Comparison of ENCODE assay signal across 8 cellular contexts in the genomic region with DNA sequence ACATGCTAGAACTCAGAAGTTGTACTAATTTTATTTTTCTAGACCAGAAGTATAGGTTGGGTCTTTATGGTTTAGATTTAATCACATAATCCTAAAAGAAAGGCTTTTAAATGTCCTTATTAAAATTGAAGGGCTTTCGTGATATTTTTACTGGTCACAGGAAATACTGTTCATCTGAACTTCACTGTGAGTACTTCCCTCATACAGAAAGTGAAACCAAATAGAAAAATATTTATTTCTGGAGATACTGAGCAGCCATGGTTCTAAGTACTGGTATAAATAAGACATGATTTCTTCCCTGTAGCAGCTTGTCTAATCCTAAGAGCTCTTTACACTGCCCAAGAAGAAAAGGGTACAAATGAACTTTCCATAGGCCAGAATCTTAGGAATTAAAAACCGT. TPM values are rescaled to one million over a fixed set of nuclear protein-coding genes. Genes with fewer than 3 reads are reported as not detected.
DNase-seq lines count a peak whose midpoint lies in the region; ATAC-seq, FAIRE-seq and TF ChIP-seq lines count a peak whose summit lies in the region.

No MANE protein-coding gene starts in this region.

- H3K27ac Mint-ChIP-seq in activated CD4-positive, alpha-beta T cell treated with anti-CD3 and anti-CD28 coated beads, Interleukin-2, amount 10 ng/mL, durations not matched to agents 24 days and 14 days = peak overlapping the region; percentile 93
- peak overlapping the region; percentile 94 for H3K27ac Mint-ChIP-seq in activated T-helper 1 cell treated with anti-CD3 and anti-CD28 coated beads, Interleukin-12 subunit alpha, Interleukin-12 subunit beta, Interleukin-2, Interleukin-4 antibody, amounts not matched to agents 30 ng/mL and 10 ng/mL and 1 ng/mL, durations not matched to agents 14 hours and 24 hours and 36 hours
- H3K27ac Mint-ChIP-seq in immature natural killer cell = peak overlapping the region; percentile 93 to 99 (median 96)

- H3K36me3 Mint-ChIP-seq in activated CD4-positive, alpha-beta T cell treated with anti-CD3 and anti-CD28 coated beads, Interleukin-2, amount 10 ng/mL, durations not matched to agents 24 days and 14 days (ENCODE audit: low read depth) = peaks cover 27% of the 10 kb centered on the region
- peaks cover 19% of the 10 kb centered on the region for H3K36me3 Mint-ChIP-seq in activated T-helper 1 cell treated with anti-CD3 and anti-CD28 coated beads, Interleukin-12 subunit alpha, Interleukin-12 subunit beta, Interleukin-2, Interleukin-4 antibody, amounts not matched to agents 30 ng/mL and 10 ng/mL and 1 ng/mL, durations not matched to agents 14 hours and 24 hours and 36 hours (ENCODE audit: low read depth)
- peaks cover 0 to 5% (median 3%) of the 10 kb centered on the region in 3 donors for H3K36me3 Mint-ChIP-seq in immature natural killer cell

- no peaks in the 10 kb centered on the region for H3K9me3 ChIP-seq in subcutaneous abdominal adipose tissue (ENCODE audit: control insufficient read depth in 5 of 5, low read length in 5 of 5)

- ATAC-seq in HG02938 (IDR thresholded peaks at IDR 0.05; ENCODE audit: unreplicated experiment) = no peak

- intact Hi-C loops in activated CD4-positive, alpha-beta T cell treated with anti-CD3 and anti-CD28 coated beads, Interleukin-2, amount 10 ng/mL, durations not matched to agents 24 days and 14 days (cut with micrococcal nuclease) = loop anchor here (1.0 to 10.0 kb wide), 8 partner anchors 8 to 694 kb away; partner anchors contain the start of genes ACKR2, ANO10, HIGD1A and POMGNT2
- intact Hi-C loops in activated T-helper 1 cell treated with anti-CD3 and anti-CD28 coated beads, Interleukin-12 subunit alpha, Interleukin-12 subunit beta, Interleukin-2, Interleukin-4 antibody, amounts not matched to agents 30 ng/mL and 10 ng/mL and 1 ng/mL, durations not matched to agents 14 hours and 24 hours and 36 hours (cut with micrococcal nuclease) = loop anchor here (1.0 to 10.0 kb wide), 9 partner anchors 8 to 1686 kb away; partner anchors contain the start of genes CCDC13, EXOSC7, HIGD1A and SEC22C

- H3K27ac ChIP-seq in HL-60 (replicated peaks) = peak overlapping the region; percentile 62
- H3K27ac ChIP-seq in subcutaneous abdominal adipose tissue (ENCODE audit: low read depth, low read length) = peak overlapping the region; percentile 96

- H3K27me3 ChIP-seq in HL-60 (ENCODE audit: insufficient read depth, poor library complexity, severe bottlenecking) (no peaks in the 10 kb centered on the region), subcutaneous abdominal adipose tissue (ENCODE audit: control insufficient read depth in 5 of 5, insufficient read depth in 4 of 5, low read length in 5 of 5) (no peaks in the 10 kb centered on the region)

- peaks cover 10 to 82% (median 69%) of the 10 kb centered on the region in 5 donors for H3K4me1 ChIP-seq in subcutaneous abdominal adipose tissue (ENCODE audit: control insufficient read depth in 5 of 5, insufficient read depth in 5 of 5, low read length in 5 of 5)

- H3K9ac ChIP-seq in subcutaneous abdominal adipose tissue (ENCODE audit: low read length in 5 of 5) = peak overlapping the region; percentile 63 to 94 (median 91)

- no peak for FAIRE-seq in D721Med (lab: Jason Lieb, UNC)

- H3K36me3 ChIP-seq in subcutaneous abdominal adipose tissue (ENCODE audit: control insufficient read depth in 5 of 5, insufficient read depth in 5 of 5, low read length in 5 of 5) = peaks cover 0 to 18% (median 5%) of the 10 kb centered on the region in 5 donors

- peak overlapping the region; percentile 94 for H3K4me3 Mint-ChIP-seq in activated CD4-positive, alpha-beta T cell treated with anti-CD3 and anti-CD28 coated beads, Interleukin-2, amount 10 ng/mL, durations not matched to agents 24 days and 14 days
- peak overlapping the region; percentile 98 for H3K4me3 Mint-ChIP-seq in activated T-helper 1 cell treated with anti-CD3 and anti-CD28 coated beads, Interleukin-12 subunit alpha, Interleukin-12 subunit beta, Interleukin-2, Interleukin-4 antibody, amounts not matched to agents 30 ng/mL and 10 ng/mL and 1 ng/mL, durations not matched to agents 14 hours and 24 hours and 36 hours
- H3K4me3 Mint-ChIP-seq in immature natural killer cell = peak overlapping the region; percentile 96 to 100 (median 97)

- peaks cover 55% of the 10 kb centered on the region for H3K4me1 Mint-ChIP-seq in activated CD4-positive, alpha-beta T cell treated with anti-CD3 and anti-CD28 coated beads, Interleukin-2, amount 10 ng/mL, durations not matched to agents 24 days and 14 days
- peaks cover 65% of the 10 kb centered on the region for H3K4me1 Mint-ChIP-seq in activated T-helper 1 cell treated with anti-CD3 and anti-CD28 coated beads, Interleukin-12 subunit alpha, Interleukin-12 subunit beta, Interleukin-2, Interleukin-4 antibody, amounts not matched to agents 30 ng/mL and 10 ng/mL and 1 ng/mL, durations not matched to agents 14 hours and 24 hours and 36 hours (ENCODE audit: low read depth)
- peaks cover 60 to 63% of the 10 kb centered on the region in 2 donors for H3K4me1 Mint-ChIP-seq in immature natural killer cell

- no peak for DNase-seq in activated CD4-positive, alpha-beta T cell treated with anti-CD3 and anti-CD28 coated beads, Interleukin-2, amount 10 ng/mL, durations not matched to agents 24 days and 14 days
- DNase-seq in activated CD4-positive, alpha-beta T cell treated with anti-CD3 and anti-CD28 coated beads, Interleukin-2, amount 50 U/mL, for 1 hour = no peak
- DNase-seq in HL-60 (ENCODE audit: low read depth in 1 of 2, low spot score in 1 of 2) = no peak
- DNase-seq in activated T-helper 1 cell treated with anti-CD3 and anti-CD28 coated beads, Interleukin-12 subunit alpha, Interleukin-12 subunit beta, Interleukin-2, Interleukin-4 antibody, amounts not matched to agents 30 ng/mL and 10 ng/mL and 1 ng/mL, durations not matched to agents 14 hours and 24 hours and 36 hours (ENCODE audit: low spot score) = no peak
- peak; percentile 45 to 56 (median 48) for DNase-seq in immature natural killer cell
- DNase-seq in D721Med (ENCODE audit: insufficient read length, low spot score) = no peak

- peaks cover 3% of the 10 kb centered on the region for H3K27me3 Mint-ChIP-seq in activated CD4-positive, alpha-beta T cell treated with anti-CD3 and anti-CD28 coated beads, Interleukin-2, amount 10 ng/mL, durations not matched to agents 24 days and 14 days
- H3K27me3 Mint-ChIP-seq in activated T-helper 1 cell treated with anti-CD3 and anti-CD28 coated beads, Interleukin-12 subunit alpha, Interleukin-12 subunit beta, Interleukin-2, Interleukin-4 antibody, amounts not matched to agents 30 ng/mL and 10 ng/mL and 1 ng/mL, durations not matched to agents 14 hours and 24 hours and 36 hours (ENCODE audit: insufficient read depth) = peaks cover 2% of the 10 kb centered on the region
- peaks cover 4 to 21% (median 15%) of the 10 kb centered on the region in 3 donors for H3K27me3 Mint-ChIP-seq in immature natural killer cell (ENCODE audit: low read depth in 3 of 3)

- H3K4me3 ChIP-seq in HL-60 (replicated peaks; ENCODE audit: insufficient read depth, low read length) = peak overlapping the region; percentile 61
- peak overlapping the region; percentile 75 to 93 (median 92) for H3K4me3 ChIP-seq in subcutaneous abdominal adipose tissue (ENCODE audit: low read depth in 1 of 5, low read length in 5 of 5)

- no peak for TF ChIP-seq CTCF in HL-60 (IDR thresholded peaks at IDR 0.05; ENCODE audit: insufficient read depth, low read length)
- no peak for TF ChIP-seq CTCF in D721Med (IDR thresholded peaks at IDR 0.05; ENCODE audit: insufficient read depth, missing control alignments)

- no peaks in the 10 kb centered on the region for H3K9me3 Mint-ChIP-seq in activated CD4-positive, alpha-beta T cell treated with anti-CD3 and anti-CD28 coated beads, Interleukin-2, amount 10 ng/mL, durations not matched to agents 24 days and 14 days
- H3K9me3 Mint-ChIP-seq in activated T-helper 1 cell treated with anti-CD3 and anti-CD28 coated beads, Interleukin-12 subunit alpha, Interleukin-12 subunit beta, Interleukin-2, Interleukin-4 antibody, amounts not matched to agents 30 ng/mL and 10 ng/mL and 1 ng/mL, durations not matched to agents 14 hours and 24 hours and 36 hours = no peaks in the 10 kb centered on the region
- H3K9me3 Mint-ChIP-seq in immature natural killer cell = no peaks in the 10 kb centered on the region

RNA-seq across cellular contexts. Expression of gene SNRK, which starts 2.0 kb away (rescaled TPM):
- 29.0 and 30.3 TPM in 2 replicates for total RNA-seq in activated CD4-positive, alpha-beta T cell treated with anti-CD3 and anti-CD28 coated beads, Interleukin-2, amount 10 ng/mL, durations not matched to agents 24 days and 14 days
- 37.7 and 38.1 TPM in 2 replicates for total RNA-seq in activated T-helper 1 cell treated with anti-CD3 and anti-CD28 coated beads, Interleukin-12 subunit alpha, Interleukin-12 subunit beta, Interleukin-2, Interleukin-4 antibody, amounts not matched to agents 30 ng/mL and 10 ng/mL and 1 ng/mL, durations not matched to agents 14 hours and 24 hours and 36 hours
- polyA plus RNA-seq in immature natural killer cell = 10 to 100 TPM; 34.3 to 68.6 (median 38.4) TPM

Comparison
In these comparisons a context has a peak if more than half of its experiments do, and no peak if none do; other contexts are left out.
1. DNase-seq: peak in immature natural killer cell (3 of 3); none in activated CD4-positive, alpha-beta T cell treated with anti-CD3 and anti-CD28 coated beads, Interleukin-2, amount 10 ng/mL, durations not matched to agents 24 days and 14 days (single experiment), activated CD4-positive, alpha-beta T cell treated with anti-CD3 and anti-CD28 coated beads, Interleukin-2, amount 50 U/mL, for 1 hour (single experiment), HL-60 (0 of 2), activated T-helper 1 cell treated with anti-CD3 and anti-CD28 coated beads, Interleukin-12 subunit alpha, Interleukin-12 subunit beta, Interleukin-2, Interleukin-4 antibody, amounts not matched to agents 30 ng/mL and 10 ng/mL and 1 ng/mL, durations not matched to agents 14 hours and 24 hours and 36 hours (single experiment) and D721Med (single experiment).
2. Peak in every context shown above with its lines, with median percentiles within 50 percentile points of each other: H3K27ac Mint-ChIP-seq and H3K4me3 Mint-ChIP-seq.